In the genomic region with DNA sequence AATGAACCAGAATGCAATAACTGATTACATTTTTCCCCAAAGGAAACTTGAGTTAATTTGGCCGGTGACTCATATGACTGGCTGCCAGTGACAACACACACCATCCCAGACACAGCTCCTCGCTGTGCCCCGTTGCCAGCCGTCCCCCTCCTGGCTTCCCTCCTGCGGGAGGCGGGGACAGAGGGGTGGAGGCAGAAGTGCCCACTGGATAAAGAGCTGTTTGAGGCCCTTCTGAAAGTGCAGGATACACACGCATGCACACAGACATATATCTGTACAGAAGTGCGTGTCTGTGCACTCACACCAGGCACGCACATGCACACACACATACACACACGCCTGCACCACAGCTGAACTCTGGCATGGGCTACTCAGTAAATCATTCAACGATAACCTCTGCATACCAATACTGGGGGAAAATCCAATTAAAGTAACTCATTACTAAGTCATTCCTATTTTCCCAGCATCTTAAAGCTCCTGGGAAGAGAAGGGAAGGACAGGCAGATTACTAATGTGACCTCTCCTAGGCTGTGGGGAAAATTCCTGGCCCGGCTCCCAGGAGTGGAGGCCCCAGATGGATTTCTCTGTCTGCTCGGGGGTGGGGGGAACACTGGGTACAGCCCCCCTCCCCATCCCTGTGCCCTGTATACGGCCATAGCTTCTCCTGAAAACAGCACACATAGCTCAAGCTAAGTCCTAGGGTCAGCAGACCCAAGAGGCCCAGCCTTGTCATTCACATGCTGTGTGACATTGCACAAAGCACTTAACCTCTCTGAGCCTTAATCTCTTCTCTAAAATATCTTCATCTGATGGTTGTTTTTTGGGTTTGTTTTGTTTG, we compare ENCODE assay signal across 10 cellular contexts. TPM values are rescaled to one million over a fixed set of nuclear protein-coding genes. Genes with fewer than 3 reads are reported as not detected.
DNase-seq lines count a peak whose midpoint lies in the region; ATAC-seq and TF ChIP-seq lines count a peak whose summit lies in the region.
"Had no signal": no experiment of that assay in that cellular context is flagged by ENCODE, and none has a peak within 500 bp of the region (broad histone marks: within the 10 kb centered on the region; RNA-seq: fewer than 3 reads in every experiment).

No MANE protein-coding gene starts in this region.

- no peak overlapping the region for H3K9ac ChIP-seq in trophoblast cell (ENCODE audit: low read length)

- no peak overlapping the region for H2BK12ac ChIP-seq in trophoblast cell (ENCODE audit: low read length)

- no peak overlapping the region for H3K18ac ChIP-seq in trophoblast cell (ENCODE audit: low read length)

- no peak overlapping the region for H4K8ac ChIP-seq in trophoblast cell (ENCODE audit: low read depth, low read length)

- H3K23ac ChIP-seq in trophoblast cell (ENCODE audit: low read length): no peak overlapping the region

- H3K4me1 ChIP-seq in RWPE2 (ENCODE audit: insufficient read depth, poor library complexity, severe bottlenecking): peaks cover 12% of the 10 kb centered on the region
- H3K4me1 ChIP-seq in trophoblast cell (ENCODE audit: control insufficient read depth in 1 of 2, insufficient read depth in 2 of 2, low read length in 2 of 2): peaks cover 0 to 5% of the 10 kb centered on the region in 2 experiments

- no peaks in the 10 kb centered on the region for H3K79me2 ChIP-seq in trophoblast cell (ENCODE audit: control insufficient read depth, insufficient read depth, low read length, poor library complexity)

- no peaks in the 10 kb centered on the region for H3K79me1 ChIP-seq in trophoblast cell (ENCODE audit: low read length)

- ATAC-seq in RWPE2 (ENCODE audit: low read depth) (peak; percentile 94), HG03432 (IDR thresholded peaks at IDR 0.05; ENCODE audit: unreplicated experiment) (no peak)
- no peak for ATAC-seq in activated CD4-positive, CD25-positive, alpha-beta regulatory T cell treated with anti-CD3 and anti-CD28 coated beads, Interleukin-2, amount 50 U/mL, for 24 hours

- TF ChIP-seq CTCF in RWPE2 (IDR thresholded peaks at IDR 0.05; ENCODE audit: poor library complexity, severe bottlenecking): no peak

- DNase-seq in EL (peak; percentile 92), RWPE2 (ENCODE audit: low spot score) (no peak), globus pallidus (ENCODE audit: low spot score) (peak; percentile 6), trophoblast cell (peak; percentile 23 to 46), NCI-H146 (lab: John Stamatoyannopoulos, UW) (no peak)
- no peak for DNase-seq in activated CD4-positive, CD25-positive, alpha-beta regulatory T cell (lab: John Stamatoyannopoulos, UW)
- DNase-seq: cerebellar nuclear complex; NK-92 treated with Interleukin-12 subunit alpha and Interleukin-12 subunit beta, amount 100 ng/mL, for 24 hours had no signal

- H3K27ac ChIP-seq in RWPE2 (ENCODE audit: poor library complexity, severe bottlenecking) (peak overlapping the region; percentile 52), trophoblast cell (ENCODE audit: low read depth, low read length) (no peak overlapping the region)

- H3K4ac ChIP-seq in trophoblast cell (ENCODE audit: low read depth, low read length): no peak overlapping the region

- H2BK120ac ChIP-seq in trophoblast cell (ENCODE audit: insufficient read depth, low read length, poor library complexity): no peak overlapping the region

- H3K4me3 ChIP-seq in RWPE2 (ENCODE audit: severe bottlenecking) (no peak overlapping the region), trophoblast cell (ENCODE audit: low read depth, low read length) (no peak overlapping the region)

- H3K14ac ChIP-seq in trophoblast cell (ENCODE audit: low read length): no peak overlapping the region

- no peak overlapping the region for H2BK5ac ChIP-seq in trophoblast cell (ENCODE audit: low read depth, low read length, poor library complexity)

- peak overlapping the region; percentile 20 for H3K4me2 ChIP-seq in trophoblast cell (ENCODE audit: low read length)

- H2AK5ac ChIP-seq in trophoblast cell (ENCODE audit: low read length): no peak overlapping the region

- H3K27me3 ChIP-seq in RWPE2 (ENCODE audit: insufficient read depth, poor library complexity, severe bottlenecking): no peaks in the 10 kb centered on the region
- H3K27me3 ChIP-seq in trophoblast cell (ENCODE audit: insufficient read depth, low read length): no peaks in the 10 kb centered on the region

- no peaks in the 10 kb centered on the region for H3K9me3 ChIP-seq in RWPE2 (ENCODE audit: severe bottlenecking)
- peaks cover 4% of the 10 kb centered on the region for H3K9me3 ChIP-seq in trophoblast cell (ENCODE audit: insufficient read depth, low read depth, low read length)

- no peak overlapping the region for H2AFZ ChIP-seq in trophoblast cell (ENCODE audit: insufficient read depth, low read length, poor library complexity)

- no peak overlapping the region for H4K91ac ChIP-seq in trophoblast cell (ENCODE audit: low read depth, low read length)

- no peaks in the 10 kb centered on the region for H3K36me3 ChIP-seq in RWPE2 (ENCODE audit: low read depth)
- H3K36me3 ChIP-seq in trophoblast cell (ENCODE audit: control insufficient read depth in 1 of 2, insufficient read depth in 2 of 2, low read length in 2 of 2): no peaks in the 10 kb centered on the region

- H4K12ac ChIP-seq in trophoblast cell (ENCODE audit: low read depth, low read length): no peak overlapping the region

- no CpG with 5 or more reads among the region's 14 CpGs for WGBS in trophoblast cell (ENCODE audit: extremely low coverage, insufficient coverage, insufficient read length)

RNA-seq across cellular contexts. Expression of a gene that starts 52.3 kb away (rescaled TPM):
- polyA plus RNA-seq in trophoblast cell (2013): 0.12 TPM in 1 of 2 replicates, not detected in the other

Comparison
In these comparisons a context has a peak if more than half of its experiments do, and no peak if none do; other contexts are left out.
1. DNase-seq: peak in EL (single experiment), globus pallidus (single experiment) and trophoblast cell (2 of 2); none in RWPE2 (single experiment), NCI-H146 (single experiment) and activated CD4-positive, CD25-positive, alpha-beta regulatory T cell (0 of 4).